In the genomic region with DNA sequence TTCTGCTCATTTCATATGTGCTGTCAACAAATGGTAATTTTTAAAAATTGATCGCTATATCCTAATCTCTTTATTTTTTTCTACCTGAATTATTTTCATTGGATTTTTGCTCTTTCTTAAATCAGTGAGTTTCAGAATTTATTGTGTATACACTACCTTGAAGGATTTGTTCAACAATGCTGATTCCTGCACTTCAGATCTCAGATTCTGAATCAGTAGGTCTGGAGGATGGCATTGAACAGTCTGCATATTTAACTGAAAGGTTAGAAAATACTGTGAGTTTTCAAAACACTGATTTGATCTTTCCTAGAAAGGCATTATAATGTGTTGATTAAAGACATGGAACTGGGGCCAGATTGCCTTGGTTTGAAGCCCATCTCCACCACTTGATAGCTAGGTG, we compare ENCODE assay signal across 10 cellular contexts. TPM values are rescaled to one million over a fixed set of nuclear protein-coding genes. Genes with fewer than 3 reads are reported as not detected.
A peak's percentile ranks its signal among the peaks of the same experiment; 100 is the strongest.
DNase-seq lines count a peak whose midpoint lies in the region; ATAC-seq and TF ChIP-seq lines count a peak whose summit lies in the region.
"Had no signal": no experiment of that assay in that cellular context is flagged by ENCODE, and none has a peak within 500 bp of the region (broad histone marks: within the 10 kb centered on the region; RNA-seq: fewer than 3 reads in every experiment).

No MANE protein-coding gene starts in this region.

- H3K27me3 Mint-ChIP-seq in Calu3 (ENCODE audit: unreplicated experiment), result no peaks in the 10 kb centered on the region
- H3K27me3 Mint-ChIP-seq in natural killer cell treated with Interleukin-12 subunit alpha and Interleukin-12 subunit beta and Interleukin-15 and Interleukin-18, amount 100 ng/mL, for 72 hours, result no peaks in the 10 kb centered on the region

- no TSS peak for BruUV-seq in Calu3 (replicated peaks; lab: Mats Ljungman, UMichigan)

- no peaks in the 10 kb centered on the region for H3K9me3 ChIP-seq in breast epithelium

- no peak overlapping the region for H3K27ac ChIP-seq in breast epithelium

- no peaks in the 10 kb centered on the region for H3K36me3 ChIP-seq in breast epithelium

- intact Hi-C loops in Calu3 (cut with micrococcal nuclease; ENCODE audit: unreplicated experiment) (no loop called here), breast epithelium (cut with DNase I; ENCODE audit: low total_unique reads) (no loop called here), Right ventricle myocardium inferior (cut with DNase I) (no loop called here)

- H3K4me1 Mint-ChIP-seq in Calu3 (ENCODE audit: low read depth, unreplicated experiment), result peaks cover 17% of the 10 kb centered on the region
- peaks cover 29 to 33% of the 10 kb centered on the region in 2 donors for H3K4me1 Mint-ChIP-seq in natural killer cell treated with Interleukin-12 subunit alpha and Interleukin-12 subunit beta and Interleukin-15 and Interleukin-18, amount 100 ng/mL, for 72 hours (ENCODE audit: low read depth in 2 of 2)

- no peaks in the 10 kb centered on the region for H3K4me1 ChIP-seq in breast epithelium

- H3K27me3 ChIP-seq in breast epithelium, result no peaks in the 10 kb centered on the region

- H3K4me3 ChIP-seq in LNCaP clone FGC (ENCODE audit: low read depth, low read length) (peak overlapping the region; percentile 82; the same call in 1 of the 2 replicates), breast epithelium (peak overlapping the region in 2 of 3 donors; percentile 79 to 89)

- ATAC-seq in natural killer cell treated with Interleukin-12 subunit alpha and Interleukin-12 subunit beta and Interleukin-15 and Interleukin-18, amount 100 ng/mL, for 72 hours, result no peak
- no peak for ATAC-seq in Right ventricle myocardium inferior

- TF ChIP-seq CTCF in Calu3 (IDR thresholded peaks at IDR 0.05; ENCODE audit: unreplicated experiment) (no peak), LNCaP clone FGC (IDR thresholded peaks at IDR 0.05; ENCODE audit: control insufficient read depth, extremely low read depth, insufficient read depth) (no peak), breast epithelium (IDR thresholded peaks at IDR 0.05) (no peak)

- H3K36me3 Mint-ChIP-seq in Calu3 (ENCODE audit: insufficient read depth, unreplicated experiment), result peaks cover 20% of the 10 kb centered on the region
- H3K36me3 Mint-ChIP-seq in natural killer cell treated with Interleukin-12 subunit alpha and Interleukin-12 subunit beta and Interleukin-15 and Interleukin-18, amount 100 ng/mL, for 72 hours, result peaks cover 10% of the 10 kb centered on the region

- no peak for TF ChIP-seq POLR2A in breast epithelium (IDR thresholded peaks at IDR 0.05)

- no peaks in the 10 kb centered on the region for H3K9me3 Mint-ChIP-seq in Calu3 (ENCODE audit: low read depth, unreplicated experiment)
- no peaks in the 10 kb centered on the region for H3K9me3 Mint-ChIP-seq in natural killer cell treated with Interleukin-12 subunit alpha and Interleukin-12 subunit beta and Interleukin-15 and Interleukin-18, amount 100 ng/mL, for 72 hours

- DNase-seq in Calu3 (no peak), LNCaP clone FGC (ENCODE audit: low read depth) (no peak), breast epithelium (ENCODE audit: low spot score in 2 of 2) (no peak), Right ventricle myocardium inferior (ENCODE audit: missing footprints) (no peak), NCI-H1092 treated with DMSO at 0.1 percent for 48 hours (lab: John Stamatoyannopoulos, UW) (no peak), SIG-M5 treated with dmso at 0.1 percent for 504 hours (lab: John Stamatoyannopoulos, UW; ENCODE audit: unreplicated experiment) (no peak)
- no peak for DNase-seq in natural killer cell treated with Interleukin-12 subunit alpha and Interleukin-12 subunit beta and Interleukin-15 and Interleukin-18, amount 100 ng/mL, for 72 hours (ENCODE audit: low spot score)
- no peak for DNase-seq in activated CD4-positive, alpha-beta T cell treated with anti-CD3 and anti-CD28 coated beads for 4 hours
- DNase-seq: GOT3; stimulated activated CD4-positive, alpha-beta T cell treated with anti-CD3 and anti-CD28 coated beads, Interleukin-12 subunit alpha, Interleukin-12 subunit beta, amount 100 ng/mL, for 4 hours had no signal

- peak overlapping the region; percentile 48 for H3K27ac Mint-ChIP-seq in Calu3 (ENCODE audit: unreplicated experiment)
- H3K27ac Mint-ChIP-seq in natural killer cell treated with Interleukin-12 subunit alpha and Interleukin-12 subunit beta and Interleukin-15 and Interleukin-18, amount 100 ng/mL, for 72 hours, result peak overlapping the region; percentile 38 to 60

- peak overlapping the region; percentile 98 for H3K4me3 Mint-ChIP-seq in Calu3 (ENCODE audit: low read depth, unreplicated experiment)
- H3K4me3 Mint-ChIP-seq in natural killer cell treated with Interleukin-12 subunit alpha and Interleukin-12 subunit beta and Interleukin-15 and Interleukin-18, amount 100 ng/mL, for 72 hours, result peak overlapping the region; percentile 85

- CTCF ChIA-PET in Calu3 (lab: Charles Lee), result no interaction called here

RNA-seq across cellular contexts. Expression of a gene that starts 1.6 kb away (rescaled TPM):
- 27.7 and 31.3 TPM in 2 replicates for total RNA-seq in Calu3 (2022)
- 10 to 100 TPM; 12.3 to 22.2 (median 12.5) TPM for total RNA-seq in breast epithelium
- total RNA-seq in natural killer cell treated with Interleukin-12 subunit alpha and Interleukin-12 subunit beta and Interleukin-15 and Interleukin-18, amount 100 ng/mL, for 72 hours, result 10 to 100 TPM; 25.4 to 30.3 TPM
- total RNA-seq in Right ventricle myocardium inferior, result 6.9 TPM
